Comparison of ENCODE assay signal across 8 cellular contexts in the genomic region with DNA sequence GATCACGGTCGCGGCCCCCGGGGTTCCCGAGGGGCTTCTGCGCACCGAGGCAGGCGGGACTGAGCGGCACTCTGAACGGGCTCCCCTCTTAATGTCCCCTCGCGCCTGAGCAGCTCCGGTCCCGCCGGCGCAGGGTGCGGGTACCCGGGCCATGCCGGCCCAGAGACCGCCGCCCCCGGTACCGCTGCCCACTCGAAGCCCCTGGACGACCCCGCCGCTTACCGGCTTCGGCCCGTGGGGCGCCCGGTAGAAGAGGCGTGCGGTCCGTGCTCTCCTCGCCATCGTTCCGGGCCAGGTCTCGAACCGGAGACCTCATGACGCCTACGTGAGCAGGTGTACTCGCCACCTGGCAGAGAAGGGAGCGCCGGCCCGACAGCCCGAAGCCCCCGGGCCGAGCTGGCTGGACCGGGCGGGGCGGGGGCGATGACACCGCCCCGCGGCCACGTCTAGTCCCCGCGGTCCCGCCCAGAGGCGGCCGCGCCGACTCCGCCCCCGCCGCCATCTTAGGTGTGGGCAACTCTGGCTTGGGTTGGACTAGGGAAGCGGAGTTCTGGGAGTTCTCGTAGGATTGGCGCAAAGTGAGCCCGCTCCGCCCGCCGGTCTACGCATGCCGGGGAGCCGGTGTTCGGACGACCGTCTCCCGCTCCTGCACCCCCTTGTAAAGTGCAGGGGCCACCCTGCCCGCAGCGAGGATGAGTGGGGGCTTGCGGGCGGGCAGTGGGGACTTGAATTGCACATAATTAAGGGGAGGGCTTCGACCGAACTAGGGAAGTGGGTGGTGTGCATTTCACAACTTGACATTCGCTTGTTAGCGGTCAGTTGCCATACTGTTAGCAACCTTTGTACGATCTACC. TPM values are rescaled to one million over a fixed set of nuclear protein-coding genes. Genes with fewer than 3 reads are reported as not detected.
DNase-seq lines count a peak whose midpoint lies in the region; ATAC-seq and TF ChIP-seq lines count a peak whose summit lies in the region.

A gene with protein sequence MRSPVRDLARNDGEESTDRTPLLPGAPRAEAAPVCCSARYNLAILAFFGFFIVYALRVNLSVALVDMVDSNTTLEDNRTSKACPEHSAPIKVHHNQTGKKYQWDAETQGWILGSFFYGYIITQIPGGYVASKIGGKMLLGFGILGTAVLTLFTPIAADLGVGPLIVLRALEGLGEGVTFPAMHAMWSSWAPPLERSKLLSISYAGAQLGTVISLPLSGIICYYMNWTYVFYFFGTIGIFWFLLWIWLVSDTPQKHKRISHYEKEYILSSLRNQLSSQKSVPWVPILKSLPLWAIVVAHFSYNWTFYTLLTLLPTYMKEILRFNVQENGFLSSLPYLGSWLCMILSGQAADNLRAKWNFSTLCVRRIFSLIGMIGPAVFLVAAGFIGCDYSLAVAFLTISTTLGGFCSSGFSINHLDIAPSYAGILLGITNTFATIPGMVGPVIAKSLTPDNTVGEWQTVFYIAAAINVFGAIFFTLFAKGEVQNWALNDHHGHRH (minus strand): TSS at position 422 of the 854 bp plus-strand sequence. CDS start 106 bp downstream, at position 316.

- H3K9me3 Mint-ChIP-seq in activated naive CD8-positive, alpha-beta T cell treated with anti-CD3 and anti-CD28 coated beads for 36 hours: no peaks in the 10 kb centered on the region
- H3K9me3 Mint-ChIP-seq in glutamatergic neuron (ENCODE audit: unreplicated experiment): peaks cover 4% of the 10 kb centered on the region

- TF ChIP-seq POLR2A in testis (IDR thresholded peaks at IDR 0.05): no peak

- H3K9me3 ChIP-seq in osteoblast (ENCODE audit: low read depth, low read length) (no peaks in the 10 kb centered on the region), testis (no peaks in the 10 kb centered on the region)

- peak within 1 kb of the TSS; percentile 95 for H3K27ac Mint-ChIP-seq in activated naive CD8-positive, alpha-beta T cell treated with anti-CD3 and anti-CD28 coated beads for 36 hours
- peak within 1 kb of the TSS; percentile 95 for H3K27ac Mint-ChIP-seq in glutamatergic neuron (ENCODE audit: unreplicated experiment)

- H3K27me3 Mint-ChIP-seq in activated naive CD8-positive, alpha-beta T cell treated with anti-CD3 and anti-CD28 coated beads for 36 hours: no peaks in the 10 kb centered on the region
- H3K27me3 Mint-ChIP-seq in glutamatergic neuron (ENCODE audit: unreplicated experiment): peaks cover 7% of the 10 kb centered on the region

- peak within 1 kb of the TSS; percentile 99 for H2AFZ ChIP-seq in osteoblast (ENCODE audit: low read length)

- H3K4me2 ChIP-seq in osteoblast (ENCODE audit: insufficient read depth, low read length): peak within 1 kb of the TSS; percentile 100

- peaks cover 36% of the 10 kb centered on the region for H3K79me2 ChIP-seq in osteoblast (ENCODE audit: insufficient read depth, low read length)

- H3K4me3 Mint-ChIP-seq in activated naive CD8-positive, alpha-beta T cell treated with anti-CD3 and anti-CD28 coated beads for 36 hours: peak within 1 kb of the TSS; percentile 97
- peak within 1 kb of the TSS; percentile 94 for H3K4me3 Mint-ChIP-seq in glutamatergic neuron (ENCODE audit: unreplicated experiment)

- H4K20me1 ChIP-seq in osteoblast (ENCODE audit: insufficient read depth, low read length): peaks cover 7% of the 10 kb centered on the region

- TF ChIP-seq CTCF in GM10266 (IDR thresholded peaks at IDR 0.05; ENCODE audit: control insufficient read depth, insufficient read depth, low read depth, missing control alignments) (no peak), glutamatergic neuron (IDR thresholded peaks at IDR 0.05; ENCODE audit: partially characterized antibody, unreplicated experiment) (no peak), osteoblast (IDR thresholded peaks at IDR 0.05; ENCODE audit: extremely low read depth, low read depth, low read length) (no peak), testis (IDR thresholded peaks at IDR 0.05) (no peak)

- H3K4me3 ChIP-seq in osteoblast (ENCODE audit: insufficient read depth, low read length) (peak within 1 kb of the TSS; percentile 89), testis (peak within 1 kb of the TSS; percentile 99 to 100)

- H3K4me1 ChIP-seq in osteoblast (ENCODE audit: insufficient read depth, low read length): peaks cover 14% of the 10 kb centered on the region
- peaks cover 13% of the 10 kb centered on the region for H3K4me1 ChIP-seq in testis

- peak; percentile 88 for ATAC-seq in HG02623 (IDR thresholded peaks at IDR 0.05; ENCODE audit: unreplicated experiment)
- peak; percentile 98 for ATAC-seq in SK-N-SH treated with all-trans-retinoic acid at 6 μM for 48 hours

- WGBS in testis, 2 donors: 0% methylated on average over 24 to 57 of the region's 90 CpGs

- peak; percentile 96 for DNase-seq in GM10266 (ENCODE audit: extremely low spot score)
- DNase-seq in NCI-H1092 treated with DMSO at 0.1 percent for 48 hours (lab: John Stamatoyannopoulos, UW): peak; percentile 89
- DNase-seq in activated naive CD8-positive, alpha-beta T cell treated with anti-CD3 and anti-CD28 coated beads for 36 hours: peak; percentile 88
- peak; percentile 94 for DNase-seq in glutamatergic neuron
- peak; percentile 99 for DNase-seq in osteoblast (ENCODE audit: insufficient read length, low spot score, missing footprints)
- peak; percentile 95 for DNase-seq in testis

- intact Hi-C loops in testis (cut with DNase I; ENCODE audit: low total_unique reads): no loop called here

- H3K27me3 ChIP-seq in osteoblast (ENCODE audit: insufficient read depth, low read length) (no peaks in the 10 kb centered on the region), testis (no peaks in the 10 kb centered on the region)

- H3K27ac ChIP-seq in osteoblast (ENCODE audit: low read depth, low read length) (peak within 1 kb of the TSS; percentile 90), testis (peak within 1 kb of the TSS; percentile 93 to 95)

- H3K36me3 Mint-ChIP-seq in activated naive CD8-positive, alpha-beta T cell treated with anti-CD3 and anti-CD28 coated beads for 36 hours: peaks cover 8% of the 10 kb centered on the region
- H3K36me3 Mint-ChIP-seq in glutamatergic neuron (ENCODE audit: unreplicated experiment): no peaks in the 10 kb centered on the region

- H3K36me3 ChIP-seq in osteoblast (ENCODE audit: insufficient read depth, low read length) (no peaks in the 10 kb centered on the region), testis (ENCODE audit: low read depth, missing control alignments) (no peaks in the 10 kb centered on the region)

- H3K4me1 Mint-ChIP-seq in activated naive CD8-positive, alpha-beta T cell treated with anti-CD3 and anti-CD28 coated beads for 36 hours: peaks cover 24% of the 10 kb centered on the region
- peaks cover 4% of the 10 kb centered on the region for H3K4me1 Mint-ChIP-seq in glutamatergic neuron (ENCODE audit: low read depth, unreplicated experiment)

TF ChIP-seq in SK-N-SH treated with all-trans-retinoic acid at 6 μM for 48 hours, 23 proteins besides CTCF, POLR2A, EP300 and RAD21:
- TF ChIP-seq OSR1 (CRISPR knock-in tag; IDR thresholded peaks at IDR 0.05) (no peak), CSDC2 (CRISPR knock-in tag; IDR thresholded peaks at IDR 0.05) (no peak)
- TF ChIP-seq, protein P1, sequence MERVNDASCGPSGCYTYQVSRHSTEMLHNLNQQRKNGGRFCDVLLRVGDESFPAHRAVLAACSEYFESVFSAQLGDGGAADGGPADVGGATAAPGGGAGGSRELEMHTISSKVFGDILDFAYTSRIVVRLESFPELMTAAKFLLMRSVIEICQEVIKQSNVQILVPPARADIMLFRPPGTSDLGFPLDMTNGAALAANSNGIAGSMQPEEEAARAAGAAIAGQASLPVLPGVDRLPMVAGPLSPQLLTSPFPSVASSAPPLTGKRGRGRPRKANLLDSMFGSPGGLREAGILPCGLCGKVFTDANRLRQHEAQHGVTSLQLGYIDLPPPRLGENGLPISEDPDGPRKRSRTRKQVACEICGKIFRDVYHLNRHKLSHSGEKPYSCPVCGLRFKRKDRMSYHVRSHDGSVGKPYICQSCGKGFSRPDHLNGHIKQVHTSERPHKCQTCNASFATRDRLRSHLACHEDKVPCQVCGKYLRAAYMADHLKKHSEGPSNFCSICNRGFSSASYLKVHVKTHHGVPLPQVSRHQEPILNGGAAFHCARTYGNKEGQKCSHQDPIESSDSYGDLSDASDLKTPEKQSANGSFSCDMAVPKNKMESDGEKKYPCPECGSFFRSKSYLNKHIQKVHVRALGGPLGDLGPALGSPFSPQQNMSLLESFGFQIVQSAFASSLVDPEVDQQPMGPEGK (CRISPR knock-in tag; IDR thresholded peaks at IDR 0.05; ENCODE audit: borderline replicate concordance): no peak

RNA-seq across cellular contexts. Expression of the gene that starts here (rescaled TPM):
- total RNA-seq in activated naive CD8-positive, alpha-beta T cell treated with anti-CD3 and anti-CD28 coated beads for 36 hours: 1 to 10 TPM; 3.1 to 4.1 TPM
- total RNA-seq in glutamatergic neuron (ENCODE audit: unreplicated experiment) (14.3 TPM), osteoblast (38.3 and 38.7 TPM in 2 replicates), testis (10 to 100 TPM in 1 of 2 donors, 1 to 10 TPM in 1; 8.7 to 16.1 TPM)
- polyA plus RNA-seq in testis (ENCODE audit: insufficient read depth, low read depth, low replicate concordance): 12.5 TPM

Comparison
In these comparisons a context has a peak if more than half of its experiments do, and no peak if none do; other contexts are left out.
1. Peak in every context shown above with its lines: DNase-seq, ATAC-seq, H3K4me3 ChIP-seq and H3K27ac ChIP-seq.